8 cellular contexts compared by ENCODE assay signal in genomic region chr6:160733045-160733646, GRCh38. TPM values are rescaled to one million over a fixed set of nuclear protein-coding genes. Genes with fewer than 3 reads are reported as not detected.
A peak's percentile ranks its signal among the peaks of the same experiment; 100 is the strongest.
DNase-seq lines count a peak whose midpoint lies in the region; ATAC-seq and TF ChIP-seq lines count a peak whose summit lies in the region.

No MANE protein-coding gene starts in this region.

- intact Hi-C loops in PC-9 (cut with micrococcal nuclease; ENCODE audit: unreplicated experiment), result loop anchor here (1.0 to 2.0 kb wide), 2 partner anchors 638 to 641 kb away; no protein-coding TSS in a partner anchor

- H3K27ac Mint-ChIP-seq in activated CD8-positive, alpha-beta memory T cell treated with anti-CD3 and anti-CD28 coated beads, Interleukin-2, amount 10 ng/mL, durations not matched to agents 7 days and 5 days, result no peak overlapping the region

- H4K20me1 ChIP-seq in PC-9 (ENCODE audit: insufficient read depth), result no peaks in the 10 kb centered on the region

- peak; percentile 50 for DNase-seq in activated CD8-positive, alpha-beta memory T cell treated with anti-CD3 and anti-CD28 coated beads, Interleukin-2, amount 10 ng/mL, durations not matched to agents 7 days and 5 days
- DNase-seq in activated CD8-positive, alpha-beta memory T cell treated with anti-CD3 and anti-CD28 coated beads, Interleukin-2, amount 50 U/mL, for 48 hours, result no peak
- DNase-seq in HK-2 (ENCODE audit: unreplicated experiment) (peak; percentile 32), PC-9 (peak in 1 of 2 experiments; percentile 6), coronary artery (ENCODE audit: low spot score) (no peak), lung microvascular endothelial cell (ENCODE audit: low read depth in 2 of 2) (peak; percentile 48 to 55), upper lobe of left lung (no peak)

- no peak overlapping the region for H3K4me3 ChIP-seq in PC-9
- no peak overlapping the region for H3K4me3 ChIP-seq in coronary artery
- no peak overlapping the region for H3K4me3 ChIP-seq in upper lobe of left lung

- no peaks in the 10 kb centered on the region for H3F3A ChIP-seq in PC-9 (ENCODE audit: insufficient read depth, low read depth)

- POLR2A ChIA-PET in PC-9 (lab: Charles Lee; ENCODE audit: unreplicated experiment), result no interaction called here

- no TSS peak for BruUV-seq in PC-9 (replicated peaks; lab: Mats Ljungman, UMichigan)

- WGBS in upper lobe of left lung, 2 donors, result 28 to 30% methylated on average over 8 of the region's 8 CpGs

- H3K27ac ChIP-seq in PC-9, result no peak overlapping the region
- no peak overlapping the region for H3K27ac ChIP-seq in coronary artery
- no peak overlapping the region for H3K27ac ChIP-seq in upper lobe of left lung

- TF ChIP-seq EP300 in upper lobe of left lung (IDR thresholded peaks at IDR 0.05), result no peak

- H3K36me3 Mint-ChIP-seq in activated CD8-positive, alpha-beta memory T cell treated with anti-CD3 and anti-CD28 coated beads, Interleukin-2, amount 10 ng/mL, durations not matched to agents 7 days and 5 days, result no peaks in the 10 kb centered on the region

- CTCF ChIA-PET in activated CD8-positive, alpha-beta memory T cell treated with anti-CD3 and anti-CD28 coated beads, Interleukin-2, amount 10 ng/mL, durations not matched to agents 7 days and 5 days (lab: Charles Lee), result interaction anchor here (0.5 to 4.4 kb wide), 11 partner anchors 13 to 640 kb away, joined by 3 to 23 read pairs (median 3); no protein-coding TSS in a partner anchor
- CTCF ChIA-PET in PC-9 (lab: Charles Lee), result interaction anchor here (0.6 kb wide), 1 partner anchor 616 kb away, joined by 3 read pairs; no protein-coding TSS in a partner anchor

- H3K36me3 ChIP-seq in PC-9 (ENCODE audit: low read depth) (no peaks in the 10 kb centered on the region), upper lobe of left lung (no peaks in the 10 kb centered on the region)

- H3K27me3 Mint-ChIP-seq in activated CD8-positive, alpha-beta memory T cell treated with anti-CD3 and anti-CD28 coated beads, Interleukin-2, amount 10 ng/mL, durations not matched to agents 7 days and 5 days, result peaks cover 16% of the 10 kb centered on the region

- H3K9me3 ChIP-seq in PC-9 (ENCODE audit: insufficient read depth, low read depth) (no peaks in the 10 kb centered on the region), upper lobe of left lung (no peaks in the 10 kb centered on the region)

- TF ChIP-seq CTCF in PC-9 (conservative IDR thresholded peaks at IDR 0.05) (peak; percentile 70), coronary artery (IDR thresholded peaks at IDR 0.05) (peak; percentile 54), upper lobe of left lung (IDR thresholded peaks at IDR 0.05) (peak; percentile 20 to 63 (median 50))

- H3K4me1 ChIP-seq in PC-9 (replicated peaks; ENCODE audit: insufficient read depth) (no peaks in the 10 kb centered on the region), upper lobe of left lung (no peaks in the 10 kb centered on the region)

- no peaks in the 10 kb centered on the region for H3K9me2 ChIP-seq in PC-9 (ENCODE audit: insufficient read depth)

- peak; percentile 48 for ATAC-seq in activated CD8-positive, alpha-beta memory T cell treated with anti-CD3 and anti-CD28 coated beads, Interleukin-2, amount 10 ng/mL, durations not matched to agents 7 days and 5 days
- peak; percentile 75 for ATAC-seq in GM21526 (IDR thresholded peaks at IDR 0.05; ENCODE audit: low FRiP score, unreplicated experiment)
- ATAC-seq in upper lobe of left lung (ENCODE audit: low FRiP score in 2 of 2), result peak; percentile 32 to 70

- no peak overlapping the region for H2AFZ ChIP-seq in PC-9

- TF ChIP-seq POLR2A in upper lobe of left lung (IDR thresholded peaks at IDR 0.05), result no peak

- peaks cover 8% of the 10 kb centered on the region for H3K4me1 Mint-ChIP-seq in activated CD8-positive, alpha-beta memory T cell treated with anti-CD3 and anti-CD28 coated beads, Interleukin-2, amount 10 ng/mL, durations not matched to agents 7 days and 5 days

- H3K9me3 Mint-ChIP-seq in activated CD8-positive, alpha-beta memory T cell treated with anti-CD3 and anti-CD28 coated beads, Interleukin-2, amount 10 ng/mL, durations not matched to agents 7 days and 5 days (ENCODE audit: low read depth), result no peaks in the 10 kb centered on the region

- H3K4me3 Mint-ChIP-seq in activated CD8-positive, alpha-beta memory T cell treated with anti-CD3 and anti-CD28 coated beads, Interleukin-2, amount 10 ng/mL, durations not matched to agents 7 days and 5 days, result no peak overlapping the region

- no peak overlapping the region for H3K4me2 ChIP-seq in PC-9

- no peaks in the 10 kb centered on the region for H3K79me2 ChIP-seq in PC-9 (ENCODE audit: low read depth)

- H3K27me3 ChIP-seq in PC-9 (ENCODE audit: insufficient read depth, low read depth) (no peaks in the 10 kb centered on the region), upper lobe of left lung (no peaks in the 10 kb centered on the region)

RNA-seq across cellular contexts. Expression of gene PLG, which starts 31.1 kb away (rescaled TPM):
- under 1 TPM in 1 of 2 experiments, not detected in 1; 0.80 TPM for total RNA-seq in activated CD8-positive, alpha-beta memory T cell treated with anti-CD3 and anti-CD28 coated beads, Interleukin-2, amount 10 ng/mL, durations not matched to agents 7 days and 5 days
- total RNA-seq in PC-9 (2021), result not detected in 2 replicates
- total RNA-seq in lung microvascular endothelial cell, result not detected in 2 replicates
- total RNA-seq in upper lobe of left lung, result under 1 TPM in 2 of 6 donors, not detected in 4; 0.71 to 0.89 TPM

Comparison
In these comparisons a context has a peak if more than half of its experiments do, and no peak if none do; other contexts are left out.
1. DNase-seq: peak in activated CD8-positive, alpha-beta memory T cell treated with anti-CD3 and anti-CD28 coated beads, Interleukin-2, amount 10 ng/mL, durations not matched to agents 7 days and 5 days (single experiment), HK-2 (single experiment) and lung microvascular endothelial cell (2 of 2); none in activated CD8-positive, alpha-beta memory T cell treated with anti-CD3 and anti-CD28 coated beads, Interleukin-2, amount 50 U/mL, for 48 hours (single experiment), coronary artery (single experiment) and upper lobe of left lung (0 of 2).
2. Peak in every context shown above with its lines, with median percentiles within 50 percentile points of each other: ATAC-seq and CTCF ChIP-seq.